24 cellular contexts compared by ENCODE assay signal in genomic region chr4:16938641-16939040, GRCh38. TPM values are rescaled to one million over a fixed set of nuclear protein-coding genes. Genes with fewer than 3 reads are reported as not detected.
DNase-seq lines count a peak whose midpoint lies in the region; ATAC-seq, FAIRE-seq and TF ChIP-seq lines count a peak whose summit lies in the region.
"Had no signal": no experiment of that assay in that cellular context is flagged by ENCODE, and none has a peak within 500 bp of the region (broad histone marks: within the 10 kb centered on the region; RNA-seq: fewer than 3 reads in every experiment).

No MANE protein-coding gene starts in this region.

- H2BK120ac ChIP-seq in H1 (replicated peaks; ENCODE audit: low read depth, low read length) (no peak overlapping the region), neuronal stem cell (ENCODE audit: low read depth, low read length) (no peak overlapping the region)

- H3K27me3 Mint-ChIP-seq in GM23338 (ENCODE audit: insufficient read depth, low read depth, poor library complexity) = peaks cover 8% of the 10 kb centered on the region
- H3K27me3 Mint-ChIP-seq: CD4-positive, CD25-positive, alpha-beta regulatory T cell had no signal

- H3K23ac ChIP-seq in H1 (ENCODE audit: insufficient read length) = no peak overlapping the region
- no peak overlapping the region for H3K23ac ChIP-seq in neuronal stem cell (ENCODE audit: low read depth, low read length, poor library complexity)

- H3K14ac ChIP-seq in H1 (ENCODE audit: insufficient read length) = no peak overlapping the region
- no peak overlapping the region for H3K14ac ChIP-seq in neuronal stem cell (ENCODE audit: low read length)

- H3K36me3 Mint-ChIP-seq in GM23338 (ENCODE audit: low read depth) = peaks cover 19% of the 10 kb centered on the region
- H3K36me3 Mint-ChIP-seq: CD4-positive, CD25-positive, alpha-beta regulatory T cell; CD8-positive, alpha-beta T cell had no signal

- H2BK5ac ChIP-seq in H1 (ENCODE audit: low read depth, low read length) (no peak overlapping the region), neuronal stem cell (ENCODE audit: low read length) (no peak overlapping the region)

- no peak overlapping the region for H4K5ac ChIP-seq in H1 (ENCODE audit: insufficient read length, low read depth, low read length)

- no peaks in the 10 kb centered on the region for H3F3A ChIP-seq in SK-N-SH (replicated peaks; ENCODE audit: insufficient read depth)
- H3F3A ChIP-seq in GM23338 (replicated peaks; ENCODE audit: low read depth) = no peaks in the 10 kb centered on the region

- H3K36me3 ChIP-seq in SK-N-SH (replicated peaks in 1 of 2; ENCODE audit: control insufficient read depth in 1 of 2, insufficient read depth in 2 of 2, low read length in 1 of 2) (no peaks in the 10 kb centered on the region), GM23338 (ENCODE audit: insufficient read depth) (no peaks in the 10 kb centered on the region), H1 (ENCODE audit: control insufficient read depth in 2 of 4, insufficient read depth in 4 of 4, low read length in 3 of 4) (no peaks in the 10 kb centered on the region), neuronal stem cell (replicated peaks in 1 of 2; ENCODE audit: control insufficient read depth in 2 of 2, insufficient read depth in 2 of 2, low read length in 2 of 2) (no peaks in the 10 kb centered on the region), mucosa of descending colon (ENCODE audit: low read depth) (no peaks in the 10 kb centered on the region)
- H3K36me3 ChIP-seq: BLaER1, HAP-1 had no signal

- H3K4me1 ChIP-seq in SK-N-SH (ENCODE audit: control insufficient read depth in 1 of 2, insufficient read depth in 2 of 2, low read depth in 1 of 2, low read length in 1 of 2) (peaks cover 0 to 13% of the 10 kb centered on the region in 2 experiments; a peak in 1 of 4 replicates), GM23338 (ENCODE audit: insufficient read depth) (peaks cover 3% of the 10 kb centered on the region), H1 (replicated peaks in 1 of 4; ENCODE audit: control insufficient read depth in 3 of 4, insufficient read depth in 4 of 4, low read length in 3 of 4) (peaks cover 0 to 5% (median 1%) of the 10 kb centered on the region in 4 experiments; a peak in 4 of 7 replicates), neuronal stem cell (ENCODE audit: control insufficient read depth in 2 of 2, insufficient read depth in 1 of 2, low read depth in 1 of 2, low read length in 2 of 2) (no peaks in the 10 kb centered on the region), mucosa of descending colon (ENCODE audit: low read depth) (no peaks in the 10 kb centered on the region)
- H3K4me1 ChIP-seq: BLaER1, Caco-2 had no signal

- no peaks in the 10 kb centered on the region for H3K23me2 ChIP-seq in H1 (ENCODE audit: low read depth, low read length)

- H3K79me2 ChIP-seq in SK-N-SH (ENCODE audit: insufficient read depth) = no peaks in the 10 kb centered on the region
- H3K79me2 ChIP-seq in GM23338 (replicated peaks; ENCODE audit: insufficient read depth) = no peaks in the 10 kb centered on the region
- H3K79me2 ChIP-seq in H1 (ENCODE audit: control insufficient read depth in 1 of 2, insufficient read depth in 2 of 2, low read length in 2 of 2) = no peaks in the 10 kb centered on the region

- H3K27me3 ChIP-seq in SK-N-SH (ENCODE audit: insufficient read depth) (no peaks in the 10 kb centered on the region), GM23338 (ENCODE audit: insufficient read depth) (no peaks in the 10 kb centered on the region), H1 (replicated peaks in 1 of 4; ENCODE audit: control insufficient read depth in 3 of 4, extremely low read depth in 1 of 4, insufficient read depth in 3 of 4, low read length in 3 of 4) (0 out of 7 replicates have a peak, but pooled peaks cover 0 to 2% (median 0%) of the 10 kb centered on the region in 4 experiments), neuronal stem cell (ENCODE audit: control insufficient read depth in 3 of 3, insufficient read depth in 3 of 3, low read depth in 1 of 3, low read length in 3 of 3) (no peaks in the 10 kb centered on the region)
- H3K27me3 ChIP-seq: BLaER1 had no signal

- H2BK15ac ChIP-seq in H1 (ENCODE audit: low read length) (no peak overlapping the region), neuronal stem cell (ENCODE audit: low read length) (no peak overlapping the region)

- H3K18ac ChIP-seq in H1 (ENCODE audit: extremely low read depth, low read length) (no peak overlapping the region), neuronal stem cell (ENCODE audit: low read length) (no peak overlapping the region)

- H4K91ac ChIP-seq in H1 (replicated peaks; ENCODE audit: insufficient read length, low read length) (no peak overlapping the region), neuronal stem cell (ENCODE audit: low read depth, low read length, poor library complexity) (no peak overlapping the region)

- H3K4me3 ChIP-seq in SK-N-SH (ENCODE audit: low read depth in 2 of 2, low read length in 1 of 2) (no peak overlapping the region), GM23338 (no peak overlapping the region), H1 (ENCODE audit: extremely low read depth in 1 of 4, insufficient read depth in 2 of 4, low read depth in 3 of 4, low read length in 4 of 4) (no peak overlapping the region), neuronal stem cell (ENCODE audit: low read length in 2 of 2) (no peak overlapping the region), mucosa of descending colon (no peak overlapping the region)
- H3K4me3 ChIP-seq: BLaER1, GM12878, GM23248, HAP-1 had no signal

- peaks cover 12% of the 10 kb centered on the region for H3K9me3 Mint-ChIP-seq in GM23338
- H3K9me3 Mint-ChIP-seq: CD8-positive, alpha-beta T cell; HFFc6 had no signal

- POLR2A ChIA-PET in SK-N-SH (lab: Yijun Ruan, JAX) (no interaction called here), H1 (lab: Charles Lee; ENCODE audit: partially characterized antibody) (no interaction called here)

- H3K9me3 ChIP-seq in SK-N-SH = no peaks in the 10 kb centered on the region
- peaks cover 0 to 5% of the 10 kb centered on the region in 2 experiments; a peak in 1 of 4 replicates for H3K9me3 ChIP-seq in H1 (ENCODE audit: insufficient read depth in 2 of 2, low read depth in 1 of 2, low read length in 1 of 2)
- H3K9me3 ChIP-seq in neuronal stem cell (replicated peaks in 1 of 2; ENCODE audit: control insufficient read depth in 2 of 2, insufficient read depth in 1 of 2, low read depth in 1 of 2, low read length in 2 of 2) = no peaks in the 10 kb centered on the region
- H3K9me3 ChIP-seq in mucosa of descending colon = no peaks in the 10 kb centered on the region
- H3K9me3 ChIP-seq: BLaER1, Caco-2, HAP-1 had no signal

- H3K27ac ChIP-seq in SK-N-SH (ENCODE audit: low read depth in 2 of 2, low read length in 1 of 2) (peak overlapping the region in 1 of 2 experiments; percentile 83; a peak in 2 of 4 replicates), GM23338 (ENCODE audit: low read depth) (no peak overlapping the region), H1 (ENCODE audit: low read depth, low read length) (no peak overlapping the region), neuronal stem cell (replicated peaks; ENCODE audit: low read length) (no peak overlapping the region)
- H3K27ac ChIP-seq: 22Rv1, BLaER1, C4-2B, GM23248 had no signal

- FAIRE-seq in H1 (lab: Jason Lieb, UNC) = no peak
- FAIRE-seq: A204.1, GM12878, GM19239, H54 had no signal

- no peak overlapping the region for H3K4me2 ChIP-seq in SK-N-SH
- no peak overlapping the region for H3K4me2 ChIP-seq in GM23338
- H3K4me2 ChIP-seq in H1 (ENCODE audit: insufficient read depth in 1 of 2, low read depth in 2 of 2, low read length in 2 of 2) = no peak overlapping the region
- no peak overlapping the region for H3K4me2 ChIP-seq in neuronal stem cell (ENCODE audit: insufficient read depth, low read length, poor library complexity, severe bottlenecking)
- H3K4me2 ChIP-seq: BLaER1 had no signal

- 44% methylated on average over 4 of the region's 4 CpGs for WGBS in SK-N-SH (ENCODE audit: low lambda C conversion rate)
- WGBS in H1 (ENCODE audit: extremely low coverage in 1 of 2, insufficient coverage in 1 of 2, insufficient read length in 1 of 2, insufficient replicate concordance in 2 of 2, low coverage in 1 of 2, low lambda C conversion rate in 2 of 2, missing lambda C conversion rate in 1 of 2), 2 experiments = 95% methylated on average over 4 of the region's 4 CpGs; no CpG with 5 or more reads in 1 of the 2 experiments
- no CpG with 5 or more reads among the region's 4 CpGs for WGBS in neuronal stem cell (ENCODE audit: extremely low coverage in 2 of 2, insufficient read length in 2 of 2, insufficient replicate concordance in 1 of 2), 2 donors

- H3K4ac ChIP-seq in H1 (replicated peaks; ENCODE audit: insufficient read length, low read depth, low read length) (no peak overlapping the region), neuronal stem cell (ENCODE audit: low read length) (no peak overlapping the region)

- ATAC-seq in SK-N-SH treated with all-trans-retinoic acid at 6 μM for 48 hours (no peak), GM23338 (no peak), mucosa of descending colon (no peak)
- ATAC-seq: CD8-positive, alpha-beta T cell; GM12878 had no signal

- H2AK5ac ChIP-seq in H1 (ENCODE audit: low read depth, low read length) = no peak overlapping the region
- no peak overlapping the region for H2AK5ac ChIP-seq in neuronal stem cell (ENCODE audit: low read depth, low read length)

- H2BK12ac ChIP-seq in H1 (ENCODE audit: low read depth, low read length) (no peak overlapping the region), neuronal stem cell (ENCODE audit: low read length) (no peak overlapping the region)

- H3K9me2 ChIP-seq in SK-N-SH (no peaks in the 10 kb centered on the region), GM23338 (ENCODE audit: insufficient read depth) (no peaks in the 10 kb centered on the region)

- H4K8ac ChIP-seq in H1 (ENCODE audit: extremely low read depth, insufficient read depth, low read length) (no peak overlapping the region), neuronal stem cell (ENCODE audit: low read depth, low read length) (peak overlapping the region; percentile 43)

- peak overlapping the region; percentile 44; the same call in 1 of the 2 replicates for H2BK20ac ChIP-seq in H1 (ENCODE audit: low read length)

- H3K56ac ChIP-seq in H1 (replicated peaks; ENCODE audit: insufficient read length, low read depth, low read length) = no peak overlapping the region

- no peak overlapping the region for H3K9ac ChIP-seq in SK-N-SH
- no peak overlapping the region for H3K9ac ChIP-seq in H1 (replicated peaks in 1 of 4; ENCODE audit: extremely low read depth in 1 of 4, low read depth in 3 of 4, low read length in 3 of 4)
- no peak overlapping the region for H3K9ac ChIP-seq in neuronal stem cell (ENCODE audit: low read depth, low read length, poor library complexity)
- H3K9ac ChIP-seq: BLaER1, GM23248 had no signal

- intact Hi-C loops in mucosa of descending colon (cut with DNase I, micrococcal nuclease) = no loop called here

- TF ChIP-seq EP300 in SK-N-SH (IDR thresholded peaks at IDR 0.05; ENCODE audit: borderline replicate concordance in 1 of 2, low read depth in 1 of 2, low read length in 1 of 2) (peak in 1 of 2 experiments; percentile 68; a peak in 1 of 4 replicates), H1 (IDR thresholded peaks at IDR 0.05; ENCODE audit: borderline replicate concordance in 1 of 2, low read depth in 2 of 2, low read length in 2 of 2) (no peak)

- H3K4me3 Mint-ChIP-seq in GM23338 = no peak overlapping the region
- H3K4me3 Mint-ChIP-seq: CD4-positive, CD25-positive, alpha-beta regulatory T cell; CD8-positive, alpha-beta T cell; HFFc6 had no signal

- DNase-seq in SK-N-SH (peak; percentile 52), GM23338 (ENCODE audit: low spot score) (no peak), H1 (ENCODE audit: low read depth in 1 of 2, low spot score in 2 of 2) (no peak), neuronal stem cell (ENCODE audit: low spot score) (no peak), mucosa of descending colon (no peak), AML-193 (lab: John Stamatoyannopoulos, UW) (no peak)
- DNase-seq in stimulated activated CD4-positive, alpha-beta T cell treated with anti-CD3 and anti-CD28 coated beads, Interleukin-12 subunit alpha, Interleukin-12 subunit beta, amount 100 ng/mL, for 4 hours = no peak
- DNase-seq: Caco-2; CD4-positive, CD25-positive, alpha-beta regulatory T cell; CD8-positive, alpha-beta T cell; DMS153; EL; GDM1; GM23248; HFFc6 had no signal

- CTCF ChIA-PET in SK-N-SH (lab: Yijun Ruan, JAX) (interaction anchor here (0.6 to 2.3 kb wide), 5 partner anchors 22 to 386 kb away, joined by 3 to 10 read pairs (median 4); no protein-coding TSS in a partner anchor), H1 (lab: Charles Lee; ENCODE audit: partially characterized antibody) (interaction anchor here (1.4 kb wide), 1 partner anchor 13 kb away, joined by 3 read pairs; no protein-coding TSS in a partner anchor)

- no peak overlapping the region for H3K27ac Mint-ChIP-seq in GM23338
- H3K27ac Mint-ChIP-seq: CD4-positive, CD25-positive, alpha-beta regulatory T cell; CD8-positive, alpha-beta T cell; HFFc6 had no signal

- TF ChIP-seq POLR2A in H1 (IDR thresholded peaks at IDR 0.05; ENCODE audit: control extremely low read depth in 1 of 2, low read depth in 2 of 2, low read length in 2 of 2) = no peak

- TF ChIP-seq CTCF in SK-N-SH (IDR thresholded peaks at IDR 0.05) = no peak
- no peak for TF ChIP-seq CTCF in GM23338 (conservative IDR thresholded peaks at IDR 0.05; ENCODE audit: low read depth in 2 of 2)
- TF ChIP-seq CTCF in H1 (IDR thresholded peaks at IDR 0.05; ENCODE audit: control extremely low read depth in 1 of 3, insufficient read depth in 1 of 3, low read depth in 1 of 3, low read length in 3 of 3) = no peak
- no peak for TF ChIP-seq CTCF in mucosa of descending colon (IDR thresholded peaks at IDR 0.05)

- H3K4me1 Mint-ChIP-seq in GM23338 = peaks cover 14% of the 10 kb centered on the region
- H3K4me1 Mint-ChIP-seq: CD4-positive, CD25-positive, alpha-beta regulatory T cell had no signal

- no peaks in the 10 kb centered on the region for H4K20me1 ChIP-seq in SK-N-SH (ENCODE audit: insufficient read depth)
- no peaks in the 10 kb centered on the region for H4K20me1 ChIP-seq in GM23338 (replicated peaks; ENCODE audit: insufficient read depth)
- no peaks in the 10 kb centered on the region for H4K20me1 ChIP-seq in H1 (replicated peaks in 1 of 2; ENCODE audit: control insufficient read depth in 1 of 2, insufficient read depth in 2 of 2, low read length in 2 of 2)
- H4K20me1 ChIP-seq: BLaER1 had no signal

- TF ChIP-seq RAD21 in SK-N-SH (IDR thresholded peaks at IDR 0.05; ENCODE audit: low read length) (no peak), H1 (IDR thresholded peaks at IDR 0.05 in 1 of 2, conservative IDR thresholded peaks at IDR 0.05 in 1 of 2; ENCODE audit: low read depth in 2 of 2, low read length in 2 of 2) (no peak)

- no peaks in the 10 kb centered on the region for H3K79me1 ChIP-seq in H1 (ENCODE audit: low read depth, low read length)
- no peaks in the 10 kb centered on the region for H3K79me1 ChIP-seq in neuronal stem cell (ENCODE audit: low read depth, low read length)

- H2AFZ ChIP-seq in SK-N-SH (ENCODE audit: low read depth) = no peak overlapping the region
- H2AFZ ChIP-seq in GM23338 = peak overlapping the region; percentile 43; the same call in 1 of the 2 replicates
- H2AFZ ChIP-seq in H1 (ENCODE audit: low read length) = no peak overlapping the region
- H2AFZ ChIP-seq in neuronal stem cell (ENCODE audit: low read length) = no peak overlapping the region
- H2AFZ ChIP-seq: GM23248 had no signal

RNA-seq across cellular contexts. Expression of gene LDB2, which starts 40.2 kb away (rescaled TPM):
- polyA plus RNA-seq in SK-N-SH (2012; rRNA removed) (11.0 and 18.5 TPM in 2 replicates), GM23338 (2016; fragmentation: Nextera tagmentation; extraction: Ambion mirVana) (48.6 and 51.3 TPM in 2 replicates), H1 (2011; rRNA removed) (72.5 and 140 TPM in 2 replicates)
- polyA plus RNA-seq in SK-N-SH (2012; cell fraction: cytosol; rRNA removed) = 9.3 and 12.4 TPM in 2 replicates
- polyA plus RNA-seq in SK-N-SH (2012; cell fraction: nucleus; rRNA removed) = 9.8 and 14.2 TPM in 2 replicates
- 80.1 and 89.1 TPM in 2 replicates for total RNA-seq in GM23338 (2014; rRNA removed; shearing (Covaris generic))
- total RNA-seq in H1 (2021; fragmentation: NEBNext Ultra II Directional; extraction: Animal tissue kit (Norgen Biotek cat#: 25700)) = 42.7 and 57.0 TPM in 2 replicates
- polyA plus RNA-seq in H1 (2011; cell fraction: cytosol; rRNA removed) = 109 TPM
- polyA plus RNA-seq in H1 (2011; cell fraction: nucleus; rRNA removed) = 120 TPM
- polyA plus RNA-seq in H1 (2012, experiment 1 of 2) = 58.9 to 71.0 TPM (median 65.0 TPM) in 4 replicates
- 5.7 TPM for polyA plus RNA-seq in H1 (2012, experiment 2 of 2)
- polyA plus RNA-seq in H1 (2013, experiment 1 of 2) = 64.5 TPM
- 66.8 TPM for polyA plus RNA-seq in H1 (2013, experiment 2 of 2)
- polyA minus RNA-seq in H1 (2011; rRNA and poly(A)+ RNA removed) = 584 and 647 TPM in 2 replicates
- polyA minus RNA-seq in H1 (2011; cell fraction: cytosol; rRNA and poly(A)+ RNA removed) = 58.2 TPM
- polyA minus RNA-seq in H1 (2011; cell fraction: nucleus; rRNA and poly(A)+ RNA removed) = 605 TPM
- polyA plus RNA-seq in neuronal stem cell (2013, experiment 1 of 2) = 16.8 TPM
- 17.6 TPM for polyA plus RNA-seq in neuronal stem cell (2013, experiment 2 of 2)
- total RNA-seq in mucosa of descending colon = 10 to 100 TPM in 1 of 3 donors, 1 to 10 TPM in 2; 4.7 to 19.9 (median 9.3) TPM
- total RNA-seq: Caco-2; CD4-positive, CD25-positive, alpha-beta regulatory T cell; CD8-positive, alpha-beta T cell had no signal
- polyA plus RNA-seq: CD4-positive, CD25-positive, alpha-beta regulatory T cell; GM12878 had no signal
